In genomic region chrX:68183612-68184214, GRCh38 we compare ENCODE assay signal across 8 cellular contexts.
DNase-seq lines count a peak whose midpoint lies in the region; ATAC-seq, FAIRE-seq and TF ChIP-seq lines count a peak whose summit lies in the region.

No MANE protein-coding gene starts in this region.

- H3K18ac ChIP-seq in IMR-90 (ENCODE audit: low read depth, low read length): no peak overlapping the region

- H3K9ac ChIP-seq in IMR-90 (ENCODE audit: low read depth, low read length): no peak overlapping the region
- no peak overlapping the region for H3K9ac ChIP-seq in HepG2 (ENCODE audit: insufficient read depth, low read depth, low read length)

- no peak overlapping the region for H3K27ac ChIP-seq in IMR-90 (ENCODE audit: insufficient read depth, low read length)
- H3K27ac ChIP-seq in VCaP: no peak overlapping the region
- no peak overlapping the region for H3K27ac ChIP-seq in HepG2 (ENCODE audit: extremely low read length, insufficient read depth, low read length)
- H3K27ac ChIP-seq in esophagus muscularis mucosa (replicated peaks in 1 of 4): no peak overlapping the region

- peak; percentile 55 for TF ChIP-seq CTCF in IMR-90 (conservative IDR thresholded peaks at IDR 0.05; ENCODE audit: low read depth, low read length)
- peak; percentile 78 for TF ChIP-seq CTCF in VCaP (conservative IDR thresholded peaks at IDR 0.05)
- TF ChIP-seq CTCF in HepG2 (CRISPR knock-in tag; IDR thresholded peaks at IDR 0.05): peak; percentile 52
- peak in 1 of 3 experiments; percentile 34 for TF ChIP-seq CTCF in esophagus muscularis mucosa (IDR thresholded peaks at IDR 0.05)

- H3K23ac ChIP-seq in IMR-90 (ENCODE audit: low read depth, low read length): no peak overlapping the region

- no peak overlapping the region for H3K14ac ChIP-seq in IMR-90 (replicated peaks; ENCODE audit: low read depth, low read length)

- H2AFZ ChIP-seq in IMR-90 (replicated peaks; ENCODE audit: low read length, poor library complexity): no peak overlapping the region
- no peak overlapping the region for H2AFZ ChIP-seq in HepG2 (ENCODE audit: low read length)

- H3K4me1 ChIP-seq in IMR-90 (ENCODE audit: control insufficient read depth, insufficient read depth, low read length) (peaks cover 2% of the 10 kb centered on the region; the same call in 1 of the 2 replicates), HepG2 (ENCODE audit: insufficient read depth, low read length) (no peaks in the 10 kb centered on the region), esophagus muscularis mucosa (no peaks in the 10 kb centered on the region)

- TF ChIP-seq RAD21 in IMR-90 (IDR thresholded peaks at IDR 0.05; ENCODE audit: low read length): peak; percentile 55
- no peak for TF ChIP-seq RAD21 in HepG2 (CRISPR knock-in tag; IDR thresholded peaks at IDR 0.05)

- POLR2A ChIA-PET in IMR-90 (lab: Charles Lee; ENCODE audit: unreplicated experiment): no interaction called here
- POLR2A ChIA-PET in HepG2 (lab: Yijun Ruan, JAX): no interaction called here

- no peak overlapping the region for H2BK15ac ChIP-seq in IMR-90 (ENCODE audit: low read depth, low read length)

- H3K56ac ChIP-seq in IMR-90 (ENCODE audit: extremely low read depth, insufficient read depth, low read length): no peak overlapping the region

- WGBS in IMR-90 (ENCODE audit: extremely low coverage in 2 of 2, insufficient read length in 1 of 2), 2 experiments: no CpG with 5 or more reads among the region's 4 CpGs
- 39% methylated on average over 4 of the region's 4 CpGs for WGBS in HepG2 (ENCODE audit: low lambda C conversion rate)
- WGBS in esophagus muscularis mucosa: 45% methylated on average over 4 of the region's 4 CpGs

- intact Hi-C loops in IMR-90 (cut with micrococcal nuclease): loop anchor here (2.0 to 10.0 kb wide), 3 partner anchors 307 to 1101 kb away; no protein-coding TSS in a partner anchor
- intact Hi-C loops in HepG2 (cut with micrococcal nuclease; ENCODE audit: unreplicated experiment): loop anchor here (5.0 to 10.0 kb wide), 2 partner anchors 529 to 621 kb away; no protein-coding TSS in a partner anchor
- intact Hi-C loops in esophagus muscularis mucosa (cut with DNase I): no loop called here

- H3K79me2 ChIP-seq in HepG2 (ENCODE audit: insufficient read depth, low read length): no peaks in the 10 kb centered on the region

- H3K27me3 ChIP-seq in IMR-90 (ENCODE audit: control insufficient read depth, insufficient read depth, low read length): no peaks in the 10 kb centered on the region; the same call in 1 of the 2 replicates
- H3K27me3 ChIP-seq in HepG2 (ENCODE audit: control insufficient read depth in 1 of 2, insufficient read depth in 2 of 2, low read length in 2 of 2): no peaks in the 10 kb centered on the region
- H3K27me3 ChIP-seq in esophagus muscularis mucosa: no peaks in the 10 kb centered on the region

- FAIRE-seq in HepG2 (lab: Jason Lieb, UNC): peak; percentile 26

- no peak overlapping the region for H3K4me3 ChIP-seq in IMR-90 (ENCODE audit: insufficient read depth, low read depth, low read length)
- H3K4me3 ChIP-seq in HepG2 (replicated peaks in 1 of 3; ENCODE audit: insufficient read depth in 1 of 3, low read depth in 2 of 3, low read length in 3 of 3): no peak overlapping the region
- H3K4me3 ChIP-seq in esophagus muscularis mucosa: no peak overlapping the region

- no peaks in the 10 kb centered on the region for H3K9me1 ChIP-seq in IMR-90 (ENCODE audit: insufficient read depth, low read length)

- no peak for TF ChIP-seq POLR2A in IMR-90 (IDR thresholded peaks at IDR 0.05; ENCODE audit: low read depth, low read length)
- TF ChIP-seq POLR2A in HepG2 (IDR thresholded peaks at IDR 0.05; ENCODE audit: insufficient read depth in 1 of 2, low read depth in 2 of 2, low read length in 2 of 2): no peak
- TF ChIP-seq POLR2A in esophagus muscularis mucosa (IDR thresholded peaks at IDR 0.05; ENCODE audit: low read depth): no peak

- H4K91ac ChIP-seq in IMR-90 (ENCODE audit: insufficient read depth, low read depth, low read length): no peak overlapping the region

- ATAC-seq in IMR-90 (ENCODE audit: low read depth) (peak; percentile 75), HepG2 (peak; percentile 56; the same call in 1 of the 3 replicates), GM19463 (IDR thresholded peaks at IDR 0.05; ENCODE audit: unreplicated experiment) (no peak), HG03039 (IDR thresholded peaks at IDR 0.05; ENCODE audit: unreplicated experiment) (no peak)

- TF ChIP-seq EP300 in HepG2 (IDR thresholded peaks at IDR 0.05; ENCODE audit: low read depth in 2 of 2, low read length in 2 of 2): no peak
- no peak for TF ChIP-seq EP300 in HepG2 (CRISPR knock-in tag; IDR thresholded peaks at IDR 0.05; ENCODE audit: borderline replicate concordance)
- no peak for TF ChIP-seq EP300 in esophagus muscularis mucosa (IDR thresholded peaks at IDR 0.05)

- dilution Hi-C loops in IMR-90 (cut with HindIII; ENCODE audit: low sequenced_read_pairs, unreplicated experiment): no loop called here

- H3K4ac ChIP-seq in IMR-90 (ENCODE audit: low read depth, low read length): no peak overlapping the region

- H2BK5ac ChIP-seq in IMR-90 (ENCODE audit: low read depth, low read length, poor library complexity, severe bottlenecking): no peak overlapping the region

- H2BK20ac ChIP-seq in IMR-90 (ENCODE audit: low read depth, low read length): no peak overlapping the region

- H4K20me1 ChIP-seq in IMR-90 (ENCODE audit: insufficient read depth, low read length): no peaks in the 10 kb centered on the region
- no peaks in the 10 kb centered on the region for H4K20me1 ChIP-seq in HepG2 (ENCODE audit: insufficient read depth, low read length)

- H2AK5ac ChIP-seq in IMR-90 (ENCODE audit: low read depth, low read length): no peak overlapping the region

- no peak overlapping the region for H2BK120ac ChIP-seq in IMR-90 (ENCODE audit: low read depth, low read length)

- H3K4me2 ChIP-seq in IMR-90 (ENCODE audit: low read depth, low read length): no peak overlapping the region
- no peak overlapping the region for H3K4me2 ChIP-seq in HepG2 (ENCODE audit: low read depth, low read length)

- H3K36me3 ChIP-seq in IMR-90 (ENCODE audit: control insufficient read depth, insufficient read depth, low read length): no peaks in the 10 kb centered on the region
- H3K36me3 ChIP-seq in HepG2 (replicated peaks in 1 of 2; ENCODE audit: control insufficient read depth in 1 of 2, insufficient read depth in 2 of 2, low read length in 2 of 2): no peaks in the 10 kb centered on the region
- H3K36me3 ChIP-seq in esophagus muscularis mucosa: no peaks in the 10 kb centered on the region

- H3K9me3 ChIP-seq in IMR-90 (ENCODE audit: control insufficient read depth, insufficient read depth, low read length) (no peaks in the 10 kb centered on the region), HepG2 (ENCODE audit: low read length) (no peaks in the 10 kb centered on the region), esophagus muscularis mucosa (no peaks in the 10 kb centered on the region)

- H4K8ac ChIP-seq in IMR-90 (ENCODE audit: low read depth in 2 of 2, low read length in 2 of 2): no peak overlapping the region

- CTCF ChIA-PET in IMR-90 (lab: Yijun Ruan, JAX): interaction anchor here (0.9 to 1.0 kb wide), 2 partner anchors 13 to 370 kb away, joined by 3 to 5 read pairs; no protein-coding TSS in a partner anchor
- CTCF ChIA-PET in HepG2 (lab: Yijun Ruan, JAX; ENCODE audit: low intra/inter-chr PET ratio, low total read pairs): interaction anchor here (1.2 kb wide), 1 partner anchor 527 kb away, joined by 4 read pairs; no protein-coding TSS in a partner anchor

- no peaks in the 10 kb centered on the region for H3K79me1 ChIP-seq in IMR-90 (ENCODE audit: low read depth in 1 of 2, low read length in 2 of 2)

- no peak overlapping the region for H4K5ac ChIP-seq in IMR-90 (ENCODE audit: low read depth, low read length)

- in situ Hi-C loops in IMR-90 (cut with MboI; ENCODE audit: low sequenced_read_pairs): loop anchor here (25.0 kb wide), 2 partner anchors 529 to 1204 kb away; no protein-coding TSS in a partner anchor
- in situ Hi-C loops in HepG2 (cut with HindIII; ENCODE audit: extremely low pct_ligation_motif_present, low pct_unique_long_range_greater_than_20kb): no loop called here

- no peak overlapping the region for H2AK9ac ChIP-seq in IMR-90 (replicated peaks; ENCODE audit: low read depth, low read length, poor library complexity)

- DNase-seq in DMS53 (lab: John Stamatoyannopoulos, UW) (peak; percentile 73), IMR-90 (peak; percentile 51), HepG2 (ENCODE audit: low spot score) (peak; percentile 27), AG08396 (ENCODE audit: low spot score) (no peak), esophagus muscularis mucosa (ENCODE audit: extremely low spot score) (no peak)

- BruUV-seq in IMR-90 (replicated peaks; lab: Mats Ljungman, UMichigan): no TSS peak
- no TSS peak for BruUV-seq in HepG2 (replicated peaks; lab: Mats Ljungman, UMichigan)

TF ChIP-seq in IMR-90, 13 proteins besides CTCF, POLR2A, EP300 and RAD21:
- TF ChIP-seq CEBPB (IDR thresholded peaks at IDR 0.05; ENCODE audit: low read depth, low read length) (no peak), SMC3 (IDR thresholded peaks at IDR 0.05; ENCODE audit: low read depth, low read length) (peak; percentile 26; the same call in 1 of the 2 replicates), MAZ (IDR thresholded peaks at IDR 0.05; ENCODE audit: borderline replicate concordance, low read depth, low read length) (no peak)

TF ChIP-seq in HepG2, 621 proteins besides CTCF, POLR2A, EP300 and RAD21:
- TF ChIP-seq FOXC1 (CRISPR knock-in tag; IDR thresholded peaks at IDR 0.05; ENCODE audit: borderline replicate concordance): no peak
- no peak for TF ChIP-seq SAP130 (CRISPR knock-in tag; IDR thresholded peaks at IDR 0.05; ENCODE audit: low read depth)
- peak; percentile 59 for TF ChIP-seq STAG1 (CRISPR knock-in tag; IDR thresholded peaks at IDR 0.05)
- no peak for TF ChIP-seq ZFX (CRISPR knock-in tag; IDR thresholded peaks at IDR 0.05; ENCODE audit: low read depth)
- peak; percentile 65; the same call in 1 of the 2 replicates for TF ChIP-seq SRF (IDR thresholded peaks at IDR 0.05; ENCODE audit: low read depth, low read length)
- TF ChIP-seq HNRNPK (IDR thresholded peaks at IDR 0.05; ENCODE audit: low read depth, low read length, poor library complexity, severe bottlenecking): no peak
- TF ChIP-seq NR2F6 (IDR thresholded peaks at IDR 0.05): no peak
- no peak for TF ChIP-seq NR2F6 (CRISPR knock-in tag; IDR thresholded peaks at IDR 0.05)
- no peak for TF ChIP-seq NFRKB (IDR thresholded peaks at IDR 0.05)
- TF ChIP-seq ZNF572 (CRISPR knock-in tag; IDR thresholded peaks at IDR 0.05): no peak
TF ChIP-seq in HepG2: peak in this region for 2.

Comparison
In these comparisons a context has a peak if more than half of its experiments do, and no peak if none do; other contexts are left out.
1. DNase-seq: peak in DMS53 (single experiment), IMR-90 (single experiment) and HepG2 (single experiment); none in AG08396 (single experiment) and esophagus muscularis mucosa (single experiment).
2. ATAC-seq: peak in IMR-90 (single experiment) and HepG2 (single experiment); none in GM19463 (single experiment) and HG03039 (single experiment).